ENCODE assay signal across 9 cellular contexts in genomic region chr2:226984461-226985226, GRCh38.
DNase-seq lines count a peak whose midpoint lies in the region; ATAC-seq and TF ChIP-seq lines count a peak whose summit lies in the region.
"Had no signal": no experiment of that assay in that cellular context is flagged by ENCODE, and none has a peak within 500 bp of the region (broad histone marks: within the 10 kb centered on the region; RNA-seq: fewer than 3 reads in every experiment).

No MANE protein-coding gene starts in this region.

- no peaks in the 10 kb centered on the region for H3K36me3 ChIP-seq in parathyroid adenoma (ENCODE audit: control insufficient read depth, insufficient read depth, low read length)
- no peaks in the 10 kb centered on the region for H3K36me3 ChIP-seq in PC-9 (ENCODE audit: low read depth)

- H3K4me2 ChIP-seq in parathyroid adenoma (ENCODE audit: low read length): peak overlapping the region; percentile 41
- H3K4me2 ChIP-seq in PC-9: no peak overlapping the region

- no peak overlapping the region for H3K9ac ChIP-seq in parathyroid adenoma

- intact Hi-C loops in activated CD8-positive, alpha-beta T cell treated with anti-CD3 and anti-CD28 coated beads for 36 hours (cut with micrococcal nuclease): loop anchor here (5.0 kb wide), 2 partner anchors 147 to 182 kb away; partner anchors contain the start of gene RHBDD1
- intact Hi-C loops in PC-9 (cut with micrococcal nuclease; ENCODE audit: unreplicated experiment): loop anchor here (1.0 to 10.0 kb wide), 5 partner anchors 120 to 1319 kb away; no protein-coding TSS in a partner anchor

- ATAC-seq in HG02973 (IDR thresholded peaks at IDR 0.05; ENCODE audit: unreplicated experiment): peak; percentile 98
- peak; percentile 97 for ATAC-seq in activated CD8-positive, alpha-beta T cell treated with anti-CD3 and anti-CD28 coated beads for 36 hours

- no peaks in the 10 kb centered on the region for H3K27me3 Mint-ChIP-seq in activated CD8-positive, alpha-beta T cell treated with anti-CD3 and anti-CD28 coated beads for 36 hours

- no peaks in the 10 kb centered on the region for H3K79me2 ChIP-seq in parathyroid adenoma
- H3K79me2 ChIP-seq in PC-9 (ENCODE audit: low read depth): no peaks in the 10 kb centered on the region

- POLR2A ChIA-PET in activated CD8-positive, alpha-beta T cell treated with anti-CD3 and anti-CD28 coated beads for 36 hours (lab: Charles Lee): interaction anchor here (0.7 to 1.9 kb wide), 2 partner anchors 149 to 341 kb away, joined by 3 to 13 read pairs; partner anchors contain the start of gene RHBDD1
- POLR2A ChIA-PET in PC-9 (lab: Charles Lee; ENCODE audit: unreplicated experiment): interaction anchor here (0.6 kb wide), 1 partner anchor 919 kb away, joined by 7 read pairs; no protein-coding TSS in a partner anchor

- H4K20me1 ChIP-seq in PC-9 (ENCODE audit: insufficient read depth): no peaks in the 10 kb centered on the region

- CTCF ChIA-PET in activated CD8-positive, alpha-beta T cell treated with anti-CD3 and anti-CD28 coated beads for 36 hours (lab: Charles Lee): interaction anchor here (0.9 to 2.9 kb wide), 7 partner anchors 10 to 770 kb away, joined by 4 to 24 read pairs (median 5); no protein-coding TSS in a partner anchor
- CTCF ChIA-PET in PC-9 (lab: Charles Lee): interaction anchor here (0.6 to 1.4 kb wide), 3 partner anchors 70 to 1319 kb away, joined by 4 to 8 read pairs (median 6); no protein-coding TSS in a partner anchor

- H3K27ac ChIP-seq in parathyroid adenoma (peak overlapping the region; percentile 77), PC-9 (no peak overlapping the region)
- H3K27ac ChIP-seq: VCaP had no signal

- no peaks in the 10 kb centered on the region for H3K27me3 ChIP-seq in parathyroid adenoma (ENCODE audit: control insufficient read depth, insufficient read depth, low read length)
- H3K27me3 ChIP-seq in PC-9 (ENCODE audit: insufficient read depth, low read depth): no peaks in the 10 kb centered on the region

- H3K4me3 Mint-ChIP-seq in activated CD8-positive, alpha-beta T cell treated with anti-CD3 and anti-CD28 coated beads for 36 hours: no peak overlapping the region

- DNase-seq in activated T-cell treated with anti-CD3 and anti-CD28 coated beads for 48 hours (ENCODE audit: low read depth) (peak; percentile 10), PC-9 (no peak), NCI-H2227 treated with DMSO at 0.1 percent for 48 hours (lab: John Stamatoyannopoulos, UW) (no peak), T1000 (lab: John Stamatoyannopoulos, UW) (no peak)
- DNase-seq in activated T-cell treated with anti-CD3 and anti-CD28 coated beads, Interleukin-2, amount 50 U/mL, for 1 hour: no peak
- peak; percentile 57 for DNase-seq in activated CD8-positive, alpha-beta T cell treated with anti-CD3 and anti-CD28 coated beads for 36 hours

- H3K4me1 Mint-ChIP-seq in activated CD8-positive, alpha-beta T cell treated with anti-CD3 and anti-CD28 coated beads for 36 hours (ENCODE audit: low read depth): peaks cover 22% of the 10 kb centered on the region

- H3K4me3 ChIP-seq in parathyroid adenoma (ENCODE audit: low read depth, low read length) (peak overlapping the region; percentile 26), PC-9 (no peak overlapping the region)

- no peaks in the 10 kb centered on the region for H3K9me2 ChIP-seq in PC-9 (ENCODE audit: insufficient read depth)

- peaks cover 16% of the 10 kb centered on the region for H3K4me1 ChIP-seq in parathyroid adenoma
- H3K4me1 ChIP-seq in PC-9 (replicated peaks; ENCODE audit: insufficient read depth): no peaks in the 10 kb centered on the region

- H3K27ac Mint-ChIP-seq in activated CD8-positive, alpha-beta T cell treated with anti-CD3 and anti-CD28 coated beads for 36 hours: peak overlapping the region; percentile 34

- H3F3A ChIP-seq in PC-9 (ENCODE audit: insufficient read depth, low read depth): no peaks in the 10 kb centered on the region

- no TSS peak for BruUV-seq in PC-9 (replicated peaks; lab: Mats Ljungman, UMichigan)

- peaks cover 8% of the 10 kb centered on the region for H3K36me3 Mint-ChIP-seq in activated CD8-positive, alpha-beta T cell treated with anti-CD3 and anti-CD28 coated beads for 36 hours (ENCODE audit: low read depth)

- no peaks in the 10 kb centered on the region for H3K9me3 Mint-ChIP-seq in activated CD8-positive, alpha-beta T cell treated with anti-CD3 and anti-CD28 coated beads for 36 hours

- H2AFZ ChIP-seq in parathyroid adenoma (peak overlapping the region; percentile 53), PC-9 (no peak overlapping the region)

- H3K9me3 ChIP-seq in parathyroid adenoma (ENCODE audit: control insufficient read depth, low read length) (no peaks in the 10 kb centered on the region), PC-9 (ENCODE audit: insufficient read depth, low read depth) (no peaks in the 10 kb centered on the region)

- no peak for TF ChIP-seq CTCF in activated CD8-positive, alpha-beta T cell treated with anti-CD3 and anti-CD28 coated beads for 36 hours (IDR thresholded peaks at IDR 0.05)
- TF ChIP-seq CTCF in parathyroid adenoma (IDR thresholded peaks at IDR 0.05) (no peak), PC-9 (conservative IDR thresholded peaks at IDR 0.05) (no peak)

Comparison
In these comparisons a context has a peak if more than half of its experiments do, and no peak if none do; other contexts are left out.
1. DNase-seq: peak in activated T-cell treated with anti-CD3 and anti-CD28 coated beads for 48 hours (single experiment) and activated CD8-positive, alpha-beta T cell treated with anti-CD3 and anti-CD28 coated beads for 36 hours (single experiment); none in activated T-cell treated with anti-CD3 and anti-CD28 coated beads, Interleukin-2, amount 50 U/mL, for 1 hour (single experiment), PC-9 (0 of 2), NCI-H2227 treated with DMSO at 0.1 percent for 48 hours (single experiment) and T1000 (single experiment).